In the genomic region with DNA sequence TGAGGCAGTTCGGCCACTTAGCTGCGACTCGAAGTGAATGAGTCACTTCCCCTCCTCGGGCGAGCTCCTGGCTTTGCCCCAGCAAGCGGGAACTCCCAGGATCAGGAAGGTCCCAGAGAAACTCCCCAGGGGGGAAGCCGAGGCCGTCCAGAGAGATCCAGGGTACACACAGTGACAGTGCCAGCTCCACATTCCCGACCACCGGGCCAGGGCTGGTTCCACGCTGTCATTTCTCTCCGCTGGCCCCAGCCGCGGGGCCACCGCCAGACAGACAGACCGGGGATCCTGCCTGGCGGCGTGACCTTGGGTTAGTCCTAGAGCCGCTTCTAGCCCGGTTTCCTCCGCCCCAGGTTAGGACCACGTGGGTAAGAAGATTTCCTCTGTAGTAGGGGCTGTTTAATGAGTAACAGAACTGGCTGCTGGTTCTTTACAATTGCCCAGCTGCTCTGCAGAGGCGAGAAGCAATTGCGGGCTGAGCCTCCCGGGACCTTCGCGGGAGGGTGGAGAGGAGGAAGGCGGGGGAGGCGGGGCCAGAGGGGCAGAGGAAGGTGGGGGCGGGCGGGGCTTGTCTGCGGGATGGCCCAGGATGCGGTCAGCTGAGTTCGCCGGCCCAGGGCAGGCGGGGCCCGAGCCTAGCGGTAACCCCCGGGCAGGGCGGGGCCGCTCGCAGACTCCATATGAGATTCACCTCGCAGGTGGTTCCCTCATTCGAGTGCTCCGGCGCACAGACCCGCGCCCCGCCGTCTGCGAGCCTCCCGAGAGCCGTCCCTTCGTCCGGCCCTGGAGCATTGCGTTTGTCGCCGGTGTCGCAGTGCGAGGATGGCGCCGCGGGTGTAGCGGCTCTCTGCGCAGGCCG, we compare ENCODE assay signal across 8 cellular contexts. TPM values are rescaled to one million over a fixed set of nuclear protein-coding genes. Genes with fewer than 3 reads are reported as not detected.
DNase-seq lines count a peak whose midpoint lies in the region; ATAC-seq and TF ChIP-seq lines count a peak whose summit lies in the region.

A gene (plus strand): TSS at position 707 of the 856 bp plus-strand sequence. CDS start 5,519 bp downstream, outside the sequence.

- ATAC-seq in aorta (ENCODE audit: low FRiP score) = peak; percentile 93

- H3K27me3 Mint-ChIP-seq in HFFc6 (ENCODE audit: insufficient read depth) = peaks cover 5% of the 10 kb centered on the region

- peak within 1 kb of the TSS; percentile 95 for H3K27ac Mint-ChIP-seq in HFFc6

- H3K9ac ChIP-seq in rectal smooth muscle tissue (ENCODE audit: low read length) = peak within 1 kb of the TSS; percentile 75

- intact Hi-C loops in aorta (cut with DNase I) = loop anchor here in 1 of 2 donors (5.0 kb wide), 1 partner anchor 51 kb away; a partner anchor contains a TSS

- WGBS in aorta, 2 donors = 0 to 1% methylated on average over 55 to 66 of the region's 66 CpGs

- no peaks in the 10 kb centered on the region for H3K27me3 ChIP-seq in right atrium auricular region
- H3K27me3 ChIP-seq in rectal smooth muscle tissue (ENCODE audit: control insufficient read depth, insufficient read depth, low read length) = no peaks in the 10 kb centered on the region
- H3K27me3 ChIP-seq in aorta (ENCODE audit: control insufficient read depth in 1 of 2, insufficient read depth in 2 of 2, low read length in 1 of 2) = no peaks in the 10 kb centered on the region

- H3K4me1 ChIP-seq in right atrium auricular region = peaks cover 0 to 55% of the 10 kb centered on the region in 2 donors
- H3K4me1 ChIP-seq in rectal smooth muscle tissue (ENCODE audit: control insufficient read depth, insufficient read depth, low read length) = peaks cover 2% of the 10 kb centered on the region
- peaks cover 0 to 2% of the 10 kb centered on the region in 2 donors for H3K4me1 ChIP-seq in aorta (ENCODE audit: control insufficient read depth in 1 of 2, insufficient read depth in 2 of 2, low read length in 2 of 2)

- H3K4me3 Mint-ChIP-seq in HFFc6 = peak within 1 kb of the TSS; percentile 93

- H3K9me3 ChIP-seq in right atrium auricular region (no peaks in the 10 kb centered on the region), aorta (ENCODE audit: control insufficient read depth, low read length) (no peaks in the 10 kb centered on the region)

- H3K36me3 ChIP-seq in right atrium auricular region (peaks cover 11% of the 10 kb centered on the region), rectal smooth muscle tissue (ENCODE audit: control insufficient read depth, insufficient read depth, low read length) (peaks cover 3% of the 10 kb centered on the region), aorta (ENCODE audit: control insufficient read depth in 1 of 2, insufficient read depth in 2 of 2, low read length in 1 of 2) (no peaks in the 10 kb centered on the region)

- peak; percentile 31 for TF ChIP-seq POLR2A in NB4 (IDR thresholded peaks at IDR 0.05; ENCODE audit: extremely low read depth, insufficient read length)

- H3K27ac ChIP-seq in angular gyrus (ENCODE audit: low read depth, low read length) (peak within 1 kb of the TSS; percentile 80), right atrium auricular region (peak within 1 kb of the TSS; percentile 96 to 98), rectal smooth muscle tissue (ENCODE audit: low read depth, low read length) (peak within 1 kb of the TSS; percentile 77), aorta (ENCODE audit: low read depth in 1 of 2, low read length in 2 of 2) (peak within 1 kb of the TSS; percentile 39 to 78)

- peak; percentile 90 for DNase-seq in GM10266 (ENCODE audit: extremely low spot score)
- DNase-seq in HFFc6 = peak; percentile 95
- peak; percentile 99 for DNase-seq in NB4 (ENCODE audit: low read depth)
- DNase-seq in T-helper 2 cell = peak; percentile 70 to 93 (median 87)
- peak; percentile 95 for DNase-seq in right atrium auricular region (ENCODE audit: low spot score)
- DNase-seq in aorta = peak; percentile 95 to 96

- peaks cover 78% of the 10 kb centered on the region for H3K4me1 Mint-ChIP-seq in HFFc6 (ENCODE audit: low read depth)

- H3K36me3 Mint-ChIP-seq in HFFc6 (ENCODE audit: low read depth) = peaks cover 23% of the 10 kb centered on the region

- H3K9me3 Mint-ChIP-seq in HFFc6 = no peaks in the 10 kb centered on the region

- H3K4me3 ChIP-seq in NB4 (ENCODE audit: low read depth, low read length) (peak within 1 kb of the TSS; percentile 64), right atrium auricular region (peak within 1 kb of the TSS; percentile 55 to 86), rectal smooth muscle tissue (ENCODE audit: low read length) (peak within 1 kb of the TSS; percentile 88), aorta (ENCODE audit: low read length in 2 of 2) (peak within 1 kb of the TSS; percentile 16 to 57)

- no peak for TF ChIP-seq CTCF in GM10266 (IDR thresholded peaks at IDR 0.05; ENCODE audit: control insufficient read depth, insufficient read depth, low read depth, missing control alignments)
- no peak for TF ChIP-seq CTCF in HFFc6 (IDR thresholded peaks at IDR 0.05)
- no peak for TF ChIP-seq CTCF in NB4 (IDR thresholded peaks at IDR 0.05; ENCODE audit: low read depth, low read length)
- no peak for TF ChIP-seq CTCF in right atrium auricular region (IDR thresholded peaks at IDR 0.05)

RNA-seq across cellular contexts. Expression of the gene that starts here (rescaled TPM):
- total RNA-seq in HFFc6 (2021; fragmentation: NEBNext Ultra II Directional; extraction: Animal tissue kit (Norgen Biotek cat#: 25700)) = 10 to 100 TPM; 14.3 to 26.5 (median 22.6) TPM
- total RNA-seq in right atrium auricular region (10 to 100 TPM; 11.1 to 11.2 TPM), aorta (10 to 100 TPM; 30.4 to 34.9 TPM)
- polyA plus RNA-seq in aorta = 10 to 100 TPM; 34.1 to 63.0 TPM

Comparison
In these comparisons a context has a peak if more than half of its experiments do, and no peak if none do; other contexts are left out.
1. Peak in every context shown above with its lines: DNase-seq, ATAC-seq, H3K4me3 ChIP-seq and H3K27ac ChIP-seq.
2. H3K4me3 ChIP-seq: peak in every context shown above with its lines; median percentile 88 in rectal smooth muscle tissue; 70 in right atrium auricular region; 64 in NB4; 36 in aorta.